In the genomic region with DNA sequence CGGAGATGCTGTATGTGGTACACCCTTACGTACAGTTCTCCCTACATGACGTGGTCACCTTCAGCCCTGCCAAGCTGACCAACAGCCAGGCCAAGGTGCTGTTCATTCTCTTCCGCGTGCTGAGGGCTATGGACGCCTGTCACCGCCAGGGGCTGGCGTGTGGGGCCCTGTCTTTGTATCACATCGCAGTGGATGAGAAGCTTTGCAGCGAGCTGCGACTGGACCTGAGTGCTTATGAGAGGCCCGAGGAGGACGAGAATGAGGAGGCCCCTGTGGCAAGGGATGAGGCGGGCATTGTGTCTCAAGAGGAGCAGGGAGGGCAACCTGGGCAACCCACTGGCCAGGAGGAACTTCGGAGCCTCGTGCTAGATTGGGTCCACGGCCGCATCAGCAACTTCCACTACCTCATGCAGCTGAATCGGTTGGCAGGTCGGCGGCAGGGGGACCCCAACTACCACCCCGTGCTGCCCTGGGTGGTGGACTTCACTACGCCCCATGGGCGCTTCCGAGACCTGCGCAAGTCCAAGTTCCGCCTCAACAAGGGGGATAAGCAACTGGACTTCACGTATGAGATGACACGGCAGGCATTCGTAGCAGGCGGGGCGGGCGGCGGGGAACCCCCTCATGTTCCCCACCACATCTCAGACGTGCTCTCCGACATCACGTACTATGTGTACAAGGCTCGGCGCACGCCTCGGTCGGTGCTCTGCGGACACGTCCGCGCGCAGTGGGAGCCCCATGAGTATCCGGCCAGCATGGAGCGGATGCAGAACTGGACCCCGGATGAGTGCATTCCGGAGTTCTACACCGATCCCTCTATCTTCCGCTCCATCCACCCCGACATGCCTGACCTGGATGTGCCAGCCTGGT, we compare ENCODE assay signal across 8 cellular contexts. TPM values are rescaled to one million over a fixed set of nuclear protein-coding genes. Genes with fewer than 3 reads are reported as not detected.
DNase-seq lines count a peak whose midpoint lies in the region; ATAC-seq and TF ChIP-seq lines count a peak whose summit lies in the region.

No MANE protein-coding gene starts in this region.

- H3K4me2 ChIP-seq in HCT116 (ENCODE audit: low read length), result peak overlapping the region; percentile 93

- no peaks in the 10 kb centered on the region for H3K36me3 Mint-ChIP-seq in activated CD4-positive, alpha-beta memory T cell treated with anti-CD3 and anti-CD28 coated beads for 36 hours

- RAD21 ChIA-PET in HCT116 (lab: Charles Lee; ENCODE audit: low non-redundant PET in 1 of 2, low total read pairs in 2 of 2, uncharacterized antibody in 2 of 2, unreplicated experiment in 2 of 2), result no interaction called here

- no peak overlapping the region for H3K27ac Mint-ChIP-seq in activated CD4-positive, alpha-beta memory T cell treated with anti-CD3 and anti-CD28 coated beads for 36 hours

- TF ChIP-seq RAD21 in HCT116 (IDR thresholded peaks at IDR 0.05; ENCODE audit: low read depth), result no peak

- no peaks in the 10 kb centered on the region for H3K9me3 Mint-ChIP-seq in activated CD4-positive, alpha-beta memory T cell treated with anti-CD3 and anti-CD28 coated beads for 36 hours

- ATAC-seq in HCT116 (no peak), HG03457 (IDR thresholded peaks at IDR 0.05; ENCODE audit: unreplicated experiment) (no peak), gastroesophageal sphincter (no peak)

- 60 to 98% methylated on average over 2 to 27 of the region's 54 CpGs for WGBS in gastroesophageal sphincter (ENCODE audit: low coverage in 1 of 2), 2 donors

- TF ChIP-seq CTCF in HCT116 (IDR thresholded peaks at IDR 0.05 in 2 of 3, conservative IDR thresholded peaks at IDR 0.05 in 1 of 3; ENCODE audit: borderline replicate concordance in 1 of 3, insufficient read depth in 1 of 3, low read depth in 2 of 3, low read length in 2 of 3) (no peak), gastroesophageal sphincter (IDR thresholded peaks at IDR 0.05) (no peak)

- no peak for DNase-seq in HCT116 (ENCODE audit: low read depth, low spot score)
- DNase-seq in activated CD4-positive, alpha-beta memory T cell treated with anti-CD3 and anti-CD28 coated beads for 36 hours, result no peak
- DNase-seq in OCI-M1 (lab: John Stamatoyannopoulos, UW), result no peak
- DNase-seq in NK-92 (lab: John Stamatoyannopoulos, UW; ENCODE audit: unreplicated experiment), result no peak

- TSS peak; percentile 39 for BruUV-seq in HCT116 (replicated peaks; lab: Mats Ljungman, UMichigan)

- H3K9me2 ChIP-seq in HCT116 (ENCODE audit: insufficient read depth), result no peaks in the 10 kb centered on the region

- H4K20me1 ChIP-seq in HCT116 (ENCODE audit: insufficient read depth), result no peaks in the 10 kb centered on the region

- TF ChIP-seq EP300 in gastroesophageal sphincter (IDR thresholded peaks at IDR 0.05), result no peak

- H3K4me1 ChIP-seq in HCT116 (ENCODE audit: control insufficient read depth in 1 of 2, insufficient read depth in 2 of 2, low read length in 2 of 2) (peaks cover 15 to 44% of the 10 kb centered on the region in 2 experiments; a peak in 3 of 4 replicates), iPS-15b (ENCODE audit: control insufficient read depth, insufficient read depth, low read length) (no peaks in the 10 kb centered on the region), gastroesophageal sphincter (peaks cover 0 to 88% (median 27%) of the 10 kb centered on the region in 3 donors)

- H3K9me3 ChIP-seq in HCT116 (ENCODE audit: control insufficient read depth in 1 of 2, insufficient read depth in 1 of 2, low read depth in 1 of 2, low read length in 2 of 2) (no peaks in the 10 kb centered on the region), iPS-15b (ENCODE audit: control insufficient read depth, insufficient read depth, low read length) (no peaks in the 10 kb centered on the region), gastroesophageal sphincter (no peaks in the 10 kb centered on the region)

- peak overlapping the region; percentile 54 to 66 for H3K4me3 ChIP-seq in HCT116 (replicated peaks in 1 of 2; ENCODE audit: low read depth in 1 of 2, low read length in 2 of 2)
- peak overlapping the region; percentile 55 for H3K4me3 ChIP-seq in iPS-15b (ENCODE audit: low read depth, low read length)
- peak overlapping the region in 6 of 7 experiments; percentile 57 to 94 (median 63) for H3K4me3 ChIP-seq in skin epidermis
- peak overlapping the region in 1 of 2 donors; percentile 87 for H3K4me3 ChIP-seq in gastroesophageal sphincter

- CTCF ChIA-PET in HCT116 (lab: Charles Lee), result interaction anchor here (1.2 kb wide), 1 partner anchor 9 kb away, joined by 5 read pairs; no protein-coding TSS in a partner anchor
- CTCF ChIA-PET in activated CD4-positive, alpha-beta memory T cell treated with anti-CD3 and anti-CD28 coated beads for 36 hours (lab: Charles Lee), result interaction anchor here (1.8 kb wide), 1 partner anchor 9 kb away, joined by 4 read pairs; no protein-coding TSS in a partner anchor

- H3K27ac ChIP-seq in HCT116 (ENCODE audit: low read depth, low read length), result peak overlapping the region; percentile 75; the same call in 1 of the 2 replicates
- peak overlapping the region in 13 of 21 experiments; percentile 84 to 98 (median 90) for H3K27ac ChIP-seq in skin epidermis
- H3K27ac ChIP-seq in gastroesophageal sphincter, result peak overlapping the region in 1 of 4 donors; percentile 92

- no peaks in the 10 kb centered on the region for H3K27me3 Mint-ChIP-seq in activated CD4-positive, alpha-beta memory T cell treated with anti-CD3 and anti-CD28 coated beads for 36 hours

- no peaks in the 10 kb centered on the region for H3K27me3 ChIP-seq in HCT116 (ENCODE audit: insufficient read depth, low read length)
- H3K27me3 ChIP-seq in iPS-15b (ENCODE audit: control insufficient read depth, insufficient read depth, low read length), result no peaks in the 10 kb centered on the region
- H3K27me3 ChIP-seq in gastroesophageal sphincter, result no peaks in the 10 kb centered on the region

- TF ChIP-seq POLR2A in HCT116 (IDR thresholded peaks at IDR 0.05; ENCODE audit: borderline replicate concordance, extremely low read depth, insufficient read depth, insufficient read length) (no peak), gastroesophageal sphincter (IDR thresholded peaks at IDR 0.05) (no peak)

- H2AFZ ChIP-seq in HCT116 (ENCODE audit: low read depth, low read length, poor library complexity, severe bottlenecking), result no peak overlapping the region

- H3K4me1 Mint-ChIP-seq in activated CD4-positive, alpha-beta memory T cell treated with anti-CD3 and anti-CD28 coated beads for 36 hours (ENCODE audit: low read depth), result peaks cover 24% of the 10 kb centered on the region

- POLR2A ChIA-PET in HCT116 (lab: Charles Lee), result no interaction called here
- POLR2A ChIA-PET in activated CD4-positive, alpha-beta memory T cell treated with anti-CD3 and anti-CD28 coated beads for 36 hours (lab: Charles Lee), result no interaction called here

- peak overlapping the region; percentile 65 for H3K4me3 Mint-ChIP-seq in activated CD4-positive, alpha-beta memory T cell treated with anti-CD3 and anti-CD28 coated beads for 36 hours

- H3K36me3 ChIP-seq in HCT116 (ENCODE audit: control insufficient read depth in 1 of 2, insufficient read depth in 2 of 2, low read length in 2 of 2), result no peaks in the 10 kb centered on the region
- peaks cover 5% of the 10 kb centered on the region for H3K36me3 ChIP-seq in iPS-15b (ENCODE audit: control insufficient read depth, insufficient read depth, low read length)
- H3K36me3 ChIP-seq in gastroesophageal sphincter, result peaks cover 0 to 52% of the 10 kb centered on the region in 2 donors

- H3K9ac ChIP-seq in HCT116 (ENCODE audit: low read length) (peak overlapping the region; percentile 69; the same call in 1 of the 2 replicates), iPS-15b (ENCODE audit: low read depth, low read length) (no peak overlapping the region)

- peaks cover 3% of the 10 kb centered on the region; the same call in 1 of the 2 replicates for H3K79me2 ChIP-seq in HCT116 (ENCODE audit: insufficient read depth, low read length)

- intact Hi-C loops in HCT116 (cut with micrococcal nuclease), result no loop called here
- intact Hi-C loops in activated CD4-positive, alpha-beta memory T cell treated with anti-CD3 and anti-CD28 coated beads for 36 hours (cut with micrococcal nuclease), result no loop called here

TF ChIP-seq in HCT116, 20 proteins besides CTCF, POLR2A, EP300 and RAD21 (continues in another document):
- TF ChIP-seq, protein P1, sequence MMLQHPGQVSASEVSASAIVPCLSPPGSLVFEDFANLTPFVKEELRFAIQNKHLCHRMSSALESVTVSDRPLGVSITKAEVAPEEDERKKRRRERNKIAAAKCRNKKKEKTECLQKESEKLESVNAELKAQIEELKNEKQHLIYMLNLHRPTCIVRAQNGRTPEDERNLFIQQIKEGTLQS (IDR thresholded peaks at IDR 0.05), result no peak
- no peak for TF ChIP-seq SP1 (IDR thresholded peaks at IDR 0.05; ENCODE audit: low read depth)
- no peak for TF ChIP-seq YY1 (IDR thresholded peaks at IDR 0.05; ENCODE audit: extremely low read depth, insufficient replicate concordance, low read depth, low read length)
- no peak for TF ChIP-seq SIN3A (IDR thresholded peaks at IDR 0.05; ENCODE audit: low read depth)
- TF ChIP-seq TCF7L2 (IDR thresholded peaks at IDR 0.05; ENCODE audit: borderline replicate concordance, extremely low read depth, insufficient read depth, insufficient read length), result no peak
- no peak for TF ChIP-seq ZFX (IDR thresholded peaks at IDR 0.05)
- no peak for TF ChIP-seq EZH2 (IDR thresholded peaks at IDR 0.05)
- no peak for TF ChIP-seq ZNF274 (IDR thresholded peaks at IDR 0.05; ENCODE audit: low read depth, low read length)
- TF ChIP-seq CEBPB (IDR thresholded peaks at IDR 0.05; ENCODE audit: low read depth), result no peak

RNA-seq across cellular contexts. Expression of gene WDR81, which starts 1.4 kb away (rescaled TPM):
- 17.3 TPM for total RNA-seq in HCT116 (2021; ENCODE audit: unreplicated experiment)
- 10.1 and 10.8 TPM in 2 replicates for polyA plus RNA-seq in HCT116 (2012)
- 1 to 10 TPM; 6.3 to 7.3 TPM for total RNA-seq in activated CD4-positive, alpha-beta memory T cell treated with anti-CD3 and anti-CD28 coated beads for 36 hours
- total RNA-seq in gastroesophageal sphincter, result 10 to 100 TPM; 21.8 to 44.1 (median 32.2) TPM

RNA-seq across cellular contexts. Expression of gene TLCD2, which starts 15.7 kb away (rescaled TPM):
- 1.8 TPM for total RNA-seq in HCT116 (2021; ENCODE audit: unreplicated experiment)
- polyA plus RNA-seq in HCT116 (2012), result 1.5 and 1.9 TPM in 2 replicates
- total RNA-seq in activated CD4-positive, alpha-beta memory T cell treated with anti-CD3 and anti-CD28 coated beads for 36 hours, result under 1 TPM; 0.85 to 0.86 TPM
- 1 to 10 TPM; 4.2 to 5.1 (median 4.8) TPM for total RNA-seq in gastroesophageal sphincter

RNA-seq across cellular contexts. Expression of gene SERPINF2, which starts 16.8 kb away (rescaled TPM):
- total RNA-seq in HCT116 (2021; ENCODE audit: unreplicated experiment), result 2.5 TPM
- polyA plus RNA-seq in HCT116 (2012), result 4.5 and 5.1 TPM in 2 replicates
- total RNA-seq in activated CD4-positive, alpha-beta memory T cell treated with anti-CD3 and anti-CD28 coated beads for 36 hours, result not detected
- total RNA-seq in gastroesophageal sphincter, result 1 to 10 TPM; 2.0 to 7.6 (median 5.1) TPM

RNA-seq across cellular contexts. Expression of gene SERPINF1, which starts 36.0 kb away (rescaled TPM):
- 2.7 TPM for total RNA-seq in HCT116 (2021; ENCODE audit: unreplicated experiment)
- polyA plus RNA-seq in HCT116 (2012), result 0.82 and 1.9 TPM in 2 replicates
- total RNA-seq in activated CD4-positive, alpha-beta memory T cell treated with anti-CD3 and anti-CD28 coated beads for 36 hours, result under 1 TPM in 1 of 2 experiments, not detected in 1; 0.29 TPM
- total RNA-seq in gastroesophageal sphincter, result 100 to 1,000 TPM; 136 to 634 (median 302) TPM

RNA-seq across cellular contexts. Expression of gene PRPF8, which starts 41.2 kb away (rescaled TPM):
- total RNA-seq in HCT116 (2021; ENCODE audit: unreplicated experiment) (386 TPM), gastroesophageal sphincter (100 to 1,000 TPM; 111 to 195 (median 161) TPM)
- polyA plus RNA-seq in HCT116 (2012), result 284 and 382 TPM in 2 replicates
- 100 to 1,000 TPM; 370 to 378 TPM for total RNA-seq in activated CD4-positive, alpha-beta memory T cell treated with anti-CD3 and anti-CD28 coated beads for 36 hours
